ENCODE assay signal across 19 cellular contexts in the genomic region with DNA sequence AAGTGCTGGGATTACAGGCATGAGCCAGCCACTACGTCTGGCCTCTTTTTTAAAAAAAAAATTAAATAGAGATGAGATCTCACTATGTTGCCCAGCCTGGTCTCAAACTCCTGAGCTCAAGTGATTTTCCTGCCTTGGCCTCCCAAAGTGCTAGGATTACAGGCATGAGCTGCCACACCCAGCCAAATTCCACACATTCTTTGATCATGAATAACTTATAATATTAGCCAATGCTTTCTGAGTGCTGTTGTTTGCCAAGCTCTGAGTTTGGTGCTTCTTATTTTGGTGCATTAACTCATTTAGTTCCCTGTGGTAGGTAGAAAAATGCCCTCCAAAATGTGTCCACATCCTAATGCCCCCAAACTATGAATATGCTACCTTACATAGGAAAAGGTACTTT. TPM values are rescaled to one million over a fixed set of nuclear protein-coding genes. Genes with fewer than 3 reads are reported as not detected.
DNase-seq lines count a peak whose midpoint lies in the region; ATAC-seq, FAIRE-seq and TF ChIP-seq lines count a peak whose summit lies in the region.
"Had no signal": no experiment of that assay in that cellular context is flagged by ENCODE, and none has a peak within 500 bp of the region (broad histone marks: within the 10 kb centered on the region; RNA-seq: fewer than 3 reads in every experiment).

No MANE protein-coding gene starts in this region.

- peak; percentile 28 for DNase-seq in Caki2 (ENCODE audit: low read depth)
- DNase-seq in LHCN-M2 (ENCODE audit: low read depth), result peak; percentile 31
- peak; percentile 12 for DNase-seq in dermis blood vessel endothelial cell
- peak; percentile 41 for DNase-seq in HepG2 (ENCODE audit: low spot score)
- DNase-seq in NOMO-1 treated with DMSO at 0.1 percent for 48 hours (lab: John Stamatoyannopoulos, UW; ENCODE audit: unreplicated experiment), result no peak
- no peak for DNase-seq in tibial nerve (ENCODE audit: low spot score in 2 of 2)
- no peak for DNase-seq in activated CD4-positive, alpha-beta T cell treated with anti-CD3 and anti-CD28 coated beads, Interleukin-2, amount 50 U/mL, for 1 hour
- DNase-seq: activated CD4-positive, alpha-beta T cell treated with anti-CD3 and anti-CD28 coated beads for 48 hours; activated naive CD8-positive, alpha-beta T cell treated with anti-CD3 and anti-CD28 coated beads for 36 hours; body of pancreas; CD4-positive, alpha-beta memory T cell; DMS79; hippocampal formation; MM.1S; NCI-H1436 treated with DMSO at 0.1 percent for 48 hours; PC-9; substantia nigra had no signal

- H3K27me3 ChIP-seq in HepG2 (ENCODE audit: control insufficient read depth in 1 of 2, insufficient read depth in 2 of 2, low read length in 2 of 2) (0 out of 5 replicates have a peak, but pooled peaks cover 0 to 6% of the 10 kb centered on the region in 2 experiments), tibial nerve (no peaks in the 10 kb centered on the region)
- H3K27me3 ChIP-seq: body of pancreas had no signal

- TF ChIP-seq EP300 in HepG2 (IDR thresholded peaks at IDR 0.05; ENCODE audit: low read depth in 2 of 2, low read length in 2 of 2), result no peak
- TF ChIP-seq EP300 in HepG2 (CRISPR knock-in tag; IDR thresholded peaks at IDR 0.05; ENCODE audit: borderline replicate concordance), result no peak
- no peak for TF ChIP-seq EP300 in tibial nerve (IDR thresholded peaks at IDR 0.05)

- no peaks in the 10 kb centered on the region for H3K79me2 ChIP-seq in HepG2 (ENCODE audit: insufficient read depth, low read length)

- FAIRE-seq in HepG2 (lab: Jason Lieb, UNC), result no peak

- TF ChIP-seq POLR2A in HepG2 (IDR thresholded peaks at IDR 0.05; ENCODE audit: insufficient read depth in 1 of 2, low read depth in 2 of 2, low read length in 2 of 2), result no peak
- TF ChIP-seq POLR2A in tibial nerve (IDR thresholded peaks at IDR 0.05), result no peak

- 6% methylated on average over 1 of the region's 1 CpG for WGBS in HepG2 (ENCODE audit: low lambda C conversion rate)
- 33 to 67% methylated on average over 1 of the region's 1 CpG for WGBS in tibial nerve, 2 donors

- H3K4me1 ChIP-seq in HepG2 (ENCODE audit: insufficient read depth, low read length), result peaks cover 25% of the 10 kb centered on the region
- H3K4me1 ChIP-seq in tibial nerve, result no peaks in the 10 kb centered on the region
- H3K4me1 ChIP-seq: body of pancreas had no signal

- CTCF ChIA-PET in HepG2 (lab: Yijun Ruan, JAX; ENCODE audit: low intra/inter-chr PET ratio, low total read pairs), result no interaction called here

- no peak overlapping the region for H3K4me2 ChIP-seq in HepG2 (ENCODE audit: low read depth, low read length)
- H3K4me2 ChIP-seq: PC-9 had no signal

- POLR2A ChIA-PET in HepG2 (lab: Yijun Ruan, JAX), result interaction anchor here (1.1 kb wide), 1 partner anchor 16 kb away, joined by 5 read pairs; no protein-coding TSS in a partner anchor

- no peak for TF ChIP-seq RAD21 in HepG2 (CRISPR knock-in tag; IDR thresholded peaks at IDR 0.05)

- in situ Hi-C loops in Caki2 (cut with HindIII; ENCODE audit: low pct_unique_long_range_greater_than_20kb, low sequenced_read_pairs) (no loop called here), HepG2 (cut with HindIII; ENCODE audit: extremely low pct_ligation_motif_present, low pct_unique_long_range_greater_than_20kb) (no loop called here)

- no peaks in the 10 kb centered on the region for H3K9me3 ChIP-seq in HepG2 (ENCODE audit: low read length)
- H3K9me3 ChIP-seq in tibial nerve, result peaks cover 0 to 37% (median 0%) of the 10 kb centered on the region in 4 donors
- H3K9me3 ChIP-seq: body of pancreas had no signal

- H3K4me3 ChIP-seq in HepG2 (replicated peaks in 1 of 3; ENCODE audit: insufficient read depth in 1 of 3, low read depth in 2 of 3, low read length in 3 of 3) (no peak overlapping the region), tibial nerve (no peak overlapping the region)
- H3K4me3 ChIP-seq: body of pancreas, coronary artery, PC-9 had no signal

- H3K9ac ChIP-seq in HepG2 (ENCODE audit: insufficient read depth, low read depth, low read length), result no peak overlapping the region

- no peaks in the 10 kb centered on the region for H4K20me1 ChIP-seq in HepG2 (ENCODE audit: insufficient read depth, low read length)

- H3K36me3 ChIP-seq in HepG2 (replicated peaks in 1 of 2; ENCODE audit: control insufficient read depth in 1 of 2, insufficient read depth in 2 of 2, low read length in 2 of 2) (no peaks in the 10 kb centered on the region), tibial nerve (no peaks in the 10 kb centered on the region)

- intact Hi-C loops in HepG2 (cut with micrococcal nuclease; ENCODE audit: unreplicated experiment), result no loop called here

- no peak for ATAC-seq in HepG2
- ATAC-seq in activated CD4-positive, CD25-positive, alpha-beta regulatory T cell treated with anti-CD3 and anti-CD28 coated beads, Interleukin-2, amount 50 U/mL, for 24 hours, result no peak
- ATAC-seq: body of pancreas had no signal

- H3K27ac ChIP-seq in HepG2 (ENCODE audit: extremely low read length, insufficient read depth, low read length), result no peak overlapping the region
- H3K27ac ChIP-seq in tibial nerve, result no peak overlapping the region
- H3K27ac ChIP-seq: body of pancreas, coronary artery, PC-9 had no signal

- H2AFZ ChIP-seq in HepG2 (ENCODE audit: low read length), result no peak overlapping the region
- H2AFZ ChIP-seq: PC-9 had no signal

- no peak for TF ChIP-seq CTCF in HepG2 (CRISPR knock-in tag; IDR thresholded peaks at IDR 0.05)
- no peak for TF ChIP-seq CTCF in tibial nerve (IDR thresholded peaks at IDR 0.05)

- BruUV-seq in HepG2 (replicated peaks; lab: Mats Ljungman, UMichigan), result no TSS peak

TF ChIP-seq in HepG2, 621 proteins besides CTCF, POLR2A, EP300 and RAD21:
- TF ChIP-seq ZNF761 (CRISPR knock-in tag; conservative IDR thresholded peaks at IDR 0.05) (no peak), FOSL2 (CRISPR knock-in tag; IDR thresholded peaks at IDR 0.05) (peak; percentile 74)

RNA-seq across cellular contexts. Expression of a gene that starts 47.2 kb away (rescaled TPM):
- total RNA-seq in Caki2 (2014; rRNA removed; shearing (Covaris generic); ENCODE audit: low replicate concordance), result 8.8 and 10.5 TPM in 2 replicates
- total RNA-seq in LHCN-M2 (2014; rRNA removed) (54.4 and 87.8 TPM in 2 replicates), dermis blood vessel endothelial cell (7.3 and 49.0 TPM in 2 replicates), HepG2 (2016; rRNA removed; fragmentation: Illumina TruSeq; extraction: Trizol) (22.9 and 54.3 TPM in 2 replicates), tibial nerve (1 to 10 TPM in 3 of 4 donors, under 1 TPM in 1; under 0.01 to 6.9 (median 3.4) TPM)
- polyA plus RNA-seq in LHCN-M2 (2012), result 20.3 TPM
- total RNA-seq in HepG2 (2016; cell fraction: cytosol; rRNA removed; fragmentation: Illumina TruSeq; extraction: Trizol; ENCODE audit: low read depth), result 2.3 and 2.6 TPM in 2 replicates
- total RNA-seq in HepG2 (2016; cell fraction: insoluble cytoplasmic fraction; rRNA removed; fragmentation: Illumina TruSeq; extraction: Trizol), result 19.0 and 47.1 TPM in 2 replicates
- total RNA-seq in HepG2 (2016; cell fraction: membrane; rRNA removed; fragmentation: Illumina TruSeq; extraction: Trizol), result 8.0 and 10.9 TPM in 2 replicates
- 63.2 and 64.1 TPM in 2 replicates for total RNA-seq in HepG2 (2016; cell fraction: nucleus; rRNA removed; fragmentation: Illumina TruSeq; extraction: Trizol)
- 4.7 and 6.7 TPM in 2 replicates for polyA plus RNA-seq in HepG2 (2011; rRNA removed)
- 5.0 and 5.1 TPM in 2 replicates for polyA plus RNA-seq in HepG2 (2011; cell fraction: cytosol; rRNA removed)
- polyA plus RNA-seq in HepG2 (2011; cell fraction: nucleus; rRNA removed), result 10.0 and 14.1 TPM in 2 replicates
- polyA plus RNA-seq in HepG2 (2012), result 6.6 and 17.1 TPM in 2 replicates
- polyA plus RNA-seq in HepG2 (2016; cell fraction: cytosol; fragmentation: Illumina TruSeq; extraction: Trizol; ENCODE audit: low read depth), result 1.0 and 1.3 TPM in 2 replicates
- polyA plus RNA-seq in HepG2 (2016; cell fraction: insoluble cytoplasmic fraction; fragmentation: Illumina TruSeq; extraction: Trizol; ENCODE audit: low read depth), result 49.6 and 59.8 TPM in 2 replicates
- 2.2 and 3.0 TPM in 2 replicates for polyA plus RNA-seq in HepG2 (2016; cell fraction: membrane; fragmentation: Illumina TruSeq; extraction: Trizol; ENCODE audit: low read depth)
- polyA plus RNA-seq in HepG2 (2016; cell fraction: nucleus; fragmentation: Illumina TruSeq; extraction: Trizol; ENCODE audit: insufficient read depth, low read depth), result 88.9 and 112 TPM in 2 replicates
- 8.0 and 51.1 TPM in 2 replicates for polyA minus RNA-seq in HepG2 (2011; rRNA and poly(A)+ RNA removed; ENCODE audit: low replicate concordance)
- polyA minus RNA-seq in HepG2 (2011; cell fraction: cytosol; rRNA and poly(A)+ RNA removed), result 16.7 and 21.3 TPM in 2 replicates
- 25.5 and 35.3 TPM in 2 replicates for polyA minus RNA-seq in HepG2 (2011; cell fraction: nucleus; rRNA and poly(A)+ RNA removed)

Comparison
In these comparisons a context has a peak if more than half of its experiments do, and no peak if none do; other contexts are left out.
1. DNase-seq: peak in Caki2 (single experiment), LHCN-M2 (single experiment), dermis blood vessel endothelial cell (single experiment) and HepG2 (single experiment); none in NOMO-1 treated with DMSO at 0.1 percent for 48 hours (single experiment), tibial nerve (0 of 2) and activated CD4-positive, alpha-beta T cell treated with anti-CD3 and anti-CD28 coated beads, Interleukin-2, amount 50 U/mL, for 1 hour (single experiment).